ENCODE assay signal across 1 cellular context in the genomic region with DNA sequence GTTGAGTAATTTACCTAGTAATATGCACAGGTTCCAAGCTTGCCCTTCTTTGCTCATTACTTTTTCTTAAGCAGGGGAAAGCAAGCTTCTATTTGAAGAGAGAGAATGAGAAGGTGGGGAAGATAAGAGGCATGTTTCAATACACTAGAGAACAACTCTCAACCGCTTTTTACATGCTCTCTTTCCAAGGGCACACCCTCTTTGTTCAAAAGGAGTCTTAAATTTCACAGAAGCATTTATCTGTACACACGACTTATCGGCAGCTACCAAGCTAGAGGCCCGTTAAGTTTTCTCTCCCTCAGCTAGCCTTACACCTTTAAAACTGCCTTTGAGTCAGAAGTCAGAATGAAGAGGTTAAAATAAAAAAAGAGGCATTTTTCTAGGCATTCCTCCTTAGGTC.
TF ChIP-seq lines count a peak whose summit lies in the region.

No MANE protein-coding gene starts in this region.

TF ChIP-seq in GM12878, 131 proteins besides CTCF, POLR2A, EP300 and RAD21 (continued from another document):
- TF ChIP-seq, protein P1, sequence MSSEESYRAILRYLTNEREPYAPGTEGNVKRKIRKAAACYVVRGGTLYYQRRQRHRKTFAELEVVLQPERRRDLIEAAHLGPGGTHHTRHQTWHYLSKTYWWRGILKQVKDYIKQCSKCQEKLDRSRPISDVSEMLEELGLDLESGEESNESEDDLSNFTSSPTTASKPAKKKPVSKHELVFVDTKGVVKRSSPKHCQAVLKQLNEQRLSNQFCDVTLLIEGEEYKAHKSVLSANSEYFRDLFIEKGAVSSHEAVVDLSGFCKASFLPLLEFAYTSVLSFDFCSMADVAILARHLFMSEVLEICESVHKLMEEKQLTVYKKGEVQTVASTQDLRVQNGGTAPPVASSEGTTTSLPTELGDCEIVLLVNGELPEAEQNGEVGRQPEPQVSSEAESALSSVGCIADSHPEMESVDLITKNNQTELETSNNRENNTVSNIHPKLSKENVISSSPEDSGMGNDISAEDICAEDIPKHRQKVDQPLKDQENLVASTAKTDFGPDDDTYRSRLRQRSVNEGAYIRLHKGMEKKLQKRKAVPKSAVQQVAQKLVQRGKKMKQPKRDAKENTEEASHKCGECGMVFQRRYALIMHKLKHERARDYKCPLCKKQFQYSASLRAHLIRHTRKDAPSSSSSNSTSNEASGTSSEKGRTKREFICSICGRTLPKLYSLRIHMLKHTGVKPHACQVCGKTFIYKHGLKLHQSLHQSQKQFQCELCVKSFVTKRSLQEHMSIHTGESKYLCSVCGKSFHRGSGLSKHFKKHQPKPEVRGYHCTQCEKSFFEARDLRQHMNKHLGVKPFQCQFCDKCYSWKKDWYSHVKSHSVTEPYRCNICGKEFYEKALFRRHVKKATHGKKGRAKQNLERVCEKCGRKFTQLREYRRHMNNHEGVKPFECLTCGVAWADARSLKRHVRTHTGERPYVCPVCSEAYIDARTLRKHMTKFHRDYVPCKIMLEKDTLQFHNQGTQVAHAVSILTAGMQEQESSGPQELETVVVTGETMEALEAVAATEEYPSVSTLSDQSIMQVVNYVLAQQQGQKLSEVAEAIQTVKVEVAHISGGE (CRISPR knock-in tag; IDR thresholded peaks at IDR 0.05) = no peak
- TF ChIP-seq, protein P2, sequence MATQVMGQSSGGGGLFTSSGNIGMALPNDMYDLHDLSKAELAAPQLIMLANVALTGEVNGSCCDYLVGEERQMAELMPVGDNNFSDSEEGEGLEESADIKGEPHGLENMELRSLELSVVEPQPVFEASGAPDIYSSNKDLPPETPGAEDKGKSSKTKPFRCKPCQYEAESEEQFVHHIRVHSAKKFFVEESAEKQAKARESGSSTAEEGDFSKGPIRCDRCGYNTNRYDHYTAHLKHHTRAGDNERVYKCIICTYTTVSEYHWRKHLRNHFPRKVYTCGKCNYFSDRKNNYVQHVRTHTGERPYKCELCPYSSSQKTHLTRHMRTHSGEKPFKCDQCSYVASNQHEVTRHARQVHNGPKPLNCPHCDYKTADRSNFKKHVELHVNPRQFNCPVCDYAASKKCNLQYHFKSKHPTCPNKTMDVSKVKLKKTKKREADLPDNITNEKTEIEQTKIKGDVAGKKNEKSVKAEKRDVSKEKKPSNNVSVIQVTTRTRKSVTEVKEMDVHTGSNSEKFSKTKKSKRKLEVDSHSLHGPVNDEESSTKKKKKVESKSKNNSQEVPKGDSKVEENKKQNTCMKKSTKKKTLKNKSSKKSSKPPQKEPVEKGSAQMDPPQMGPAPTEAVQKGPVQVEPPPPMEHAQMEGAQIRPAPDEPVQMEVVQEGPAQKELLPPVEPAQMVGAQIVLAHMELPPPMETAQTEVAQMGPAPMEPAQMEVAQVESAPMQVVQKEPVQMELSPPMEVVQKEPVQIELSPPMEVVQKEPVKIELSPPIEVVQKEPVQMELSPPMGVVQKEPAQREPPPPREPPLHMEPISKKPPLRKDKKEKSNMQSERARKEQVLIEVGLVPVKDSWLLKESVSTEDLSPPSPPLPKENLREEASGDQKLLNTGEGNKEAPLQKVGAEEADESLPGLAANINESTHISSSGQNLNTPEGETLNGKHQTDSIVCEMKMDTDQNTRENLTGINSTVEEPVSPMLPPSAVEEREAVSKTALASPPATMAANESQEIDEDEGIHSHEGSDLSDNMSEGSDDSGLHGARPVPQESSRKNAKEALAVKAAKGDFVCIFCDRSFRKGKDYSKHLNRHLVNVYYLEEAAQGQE (IDR thresholded peaks at IDR 0.05; ENCODE audit: low read depth, low read length) = no peak
- TF ChIP-seq BACH1 (IDR thresholded peaks at IDR 0.05; ENCODE audit: borderline replicate concordance) (no peak), GATAD2B (conservative IDR thresholded peaks at IDR 0.05; ENCODE audit: low read depth) (no peak), ZNF217 (IDR thresholded peaks at IDR 0.05) (no peak)
- TF ChIP-seq, protein P3, sequence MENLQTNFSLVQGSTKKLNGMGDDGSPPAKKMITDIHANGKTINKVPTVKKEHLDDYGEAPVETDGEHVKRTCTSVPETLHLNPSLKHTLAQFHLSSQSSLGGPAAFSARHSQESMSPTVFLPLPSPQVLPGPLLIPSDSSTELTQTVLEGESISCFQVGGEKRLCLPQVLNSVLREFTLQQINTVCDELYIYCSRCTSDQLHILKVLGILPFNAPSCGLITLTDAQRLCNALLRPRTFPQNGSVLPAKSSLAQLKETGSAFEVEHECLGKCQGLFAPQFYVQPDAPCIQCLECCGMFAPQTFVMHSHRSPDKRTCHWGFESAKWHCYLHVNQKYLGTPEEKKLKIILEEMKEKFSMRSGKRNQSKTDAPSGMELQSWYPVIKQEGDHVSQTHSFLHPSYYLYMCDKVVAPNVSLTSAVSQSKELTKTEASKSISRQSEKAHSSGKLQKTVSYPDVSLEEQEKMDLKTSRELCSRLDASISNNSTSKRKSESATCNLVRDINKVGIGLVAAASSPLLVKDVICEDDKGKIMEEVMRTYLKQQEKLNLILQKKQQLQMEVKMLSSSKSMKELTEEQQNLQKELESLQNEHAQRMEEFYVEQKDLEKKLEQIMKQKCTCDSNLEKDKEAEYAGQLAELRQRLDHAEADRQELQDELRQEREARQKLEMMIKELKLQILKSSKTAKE (IDR thresholded peaks at IDR 0.05; ENCODE audit: low read depth, poor library complexity, severe bottlenecking) = no peak
TF ChIP-seq in GM12878: peak in this region for 0.
